In the genomic region with DNA sequence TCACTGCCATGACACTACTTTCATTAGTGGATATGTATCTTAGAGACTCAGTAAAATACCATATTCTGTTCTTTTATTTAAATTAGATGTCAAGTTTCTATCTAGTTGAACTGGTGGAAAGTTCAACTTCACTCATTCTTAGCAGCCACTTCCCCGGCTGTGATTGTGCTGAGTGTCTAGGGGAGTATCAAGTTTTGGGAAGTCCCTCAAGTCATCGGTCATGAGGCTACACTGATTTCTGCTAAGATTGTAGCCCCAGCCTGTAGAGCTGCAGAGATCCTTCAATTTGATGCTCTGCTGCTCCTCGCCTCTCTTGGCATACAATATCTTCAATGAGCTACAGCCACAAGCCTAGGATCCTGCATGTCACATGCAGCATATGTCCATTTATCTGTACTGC, we compare ENCODE assay signal across 10 cellular contexts. TPM values are rescaled to one million over a fixed set of nuclear protein-coding genes. Genes with fewer than 3 reads are reported as not detected.
"Had no signal": no experiment of that assay in that cellular context is flagged by ENCODE, and none has a peak within 500 bp of the region (broad histone marks: within the 10 kb centered on the region; RNA-seq: fewer than 3 reads in every experiment).

No MANE protein-coding gene starts in this region.

- H3K4me3 ChIP-seq: GM23338, HAP-1, K562 had no signal

- DNase-seq: H7, HFFc6, IMR-90, KG1 had no signal

- H3K36me3 ChIP-seq: HAP-1 had no signal

- ATAC-seq: GM23338, HCT116, K562 had no signal

- H3K9me3 Mint-ChIP-seq: HFFc6 had no signal

- H3K27ac Mint-ChIP-seq: GM23338, HFFc6 had no signal

- H3K4me3 Mint-ChIP-seq: GM23338, HFFc6 had no signal

- H3K4me1 ChIP-seq: HAP-1 had no signal

- H3K9me3 ChIP-seq: HAP-1 had no signal

RNA-seq across cellular contexts. Expression of gene DMP1, which starts 53.9 kb away (rescaled TPM):
- total RNA-seq: GM23338, H4, H7, HFFc6, HT-29, IMR-90, K562 had no signal
